17 cellular contexts compared by ENCODE assay signal in genomic region chr4:109436504-109436903, GRCh38. TPM values are rescaled to one million over a fixed set of nuclear protein-coding genes. Genes with fewer than 3 reads are reported as not detected.
A peak's percentile ranks its signal among the peaks of the same experiment; 100 is the strongest.
DNase-seq lines count a peak whose midpoint lies in the region; ATAC-seq, FAIRE-seq and TF ChIP-seq lines count a peak whose summit lies in the region.
"Had no signal": no experiment of that assay in that cellular context is flagged by ENCODE, and none has a peak within 500 bp of the region (broad histone marks: within the 10 kb centered on the region; RNA-seq: fewer than 3 reads in every experiment).

No MANE protein-coding gene starts in this region.

- no peaks in the 10 kb centered on the region for H3K9me3 Mint-ChIP-seq in CD4-positive, CD25-positive, alpha-beta regulatory T cell
- H3K9me3 Mint-ChIP-seq in astrocyte (ENCODE audit: unreplicated experiment) (no peaks in the 10 kb centered on the region), natural killer cell (no peaks in the 10 kb centered on the region)

- H3K27me3 Mint-ChIP-seq in CD4-positive, CD25-positive, alpha-beta regulatory T cell, result no peaks in the 10 kb centered on the region
- H3K27me3 Mint-ChIP-seq in astrocyte (ENCODE audit: low read depth, unreplicated experiment), result no peaks in the 10 kb centered on the region
- H3K27me3 Mint-ChIP-seq in natural killer cell (ENCODE audit: low read depth in 2 of 2), result no peaks in the 10 kb centered on the region

- peaks cover 46% of the 10 kb centered on the region for H3F3A ChIP-seq in GM23248 (ENCODE audit: insufficient read depth)

- H3K4me1 Mint-ChIP-seq in CD4-positive, CD25-positive, alpha-beta regulatory T cell, result peaks cover 46 to 81% (median 60%) of the 10 kb centered on the region in 4 donors
- H3K4me1 Mint-ChIP-seq in astrocyte (ENCODE audit: low read depth, unreplicated experiment), result peaks cover 39% of the 10 kb centered on the region
- H3K4me1 Mint-ChIP-seq in natural killer cell, result peaks cover 63 to 75% of the 10 kb centered on the region in 2 donors

- H3K27me3 ChIP-seq in CD4-positive, CD25-positive, alpha-beta regulatory T cell (ENCODE audit: control insufficient read depth, insufficient read depth, low read length), result no peaks in the 10 kb centered on the region
- H3K27me3 ChIP-seq in GM23248 (replicated peaks; ENCODE audit: insufficient read depth) (no peaks in the 10 kb centered on the region), astrocyte (ENCODE audit: insufficient read depth, low read length) (no peaks in the 10 kb centered on the region)

- H3K4me3 Mint-ChIP-seq in CD4-positive, CD25-positive, alpha-beta regulatory T cell, result peak overlapping the region in 3 of 4 donors; percentile 42 to 89 (median 86)
- H3K4me3 Mint-ChIP-seq in astrocyte (ENCODE audit: unreplicated experiment), result no peak overlapping the region
- no peak overlapping the region for H3K4me3 Mint-ChIP-seq in natural killer cell

- H3K9ac ChIP-seq in GM23248, result no peak overlapping the region
- no peak overlapping the region for H3K9ac ChIP-seq in astrocyte (ENCODE audit: low read length)

- no peaks in the 10 kb centered on the region for H3K36me3 Mint-ChIP-seq in CD4-positive, CD25-positive, alpha-beta regulatory T cell
- H3K36me3 Mint-ChIP-seq in astrocyte (ENCODE audit: low read depth, unreplicated experiment), result peaks cover 4% of the 10 kb centered on the region
- H3K36me3 Mint-ChIP-seq in natural killer cell, result no peaks in the 10 kb centered on the region

- in situ Hi-C loops in GM23248 (cut with MboI), result loop anchor here (10.0 kb wide), 1 partner anchor 538 kb away; no protein-coding TSS in a partner anchor

- no peak for ATAC-seq in CD4-positive, CD25-positive, alpha-beta regulatory T cell (ENCODE audit: low read depth in 2 of 2)
- ATAC-seq in natural killer cell (no peak), HG03460 (IDR thresholded peaks at IDR 0.05; ENCODE audit: unreplicated experiment) (no peak)
- ATAC-seq: activated CD4-positive, CD25-positive, alpha-beta regulatory T cell treated with anti-CD3 and anti-CD28 coated beads, Interleukin-2, amount 50 U/mL, for 24 hours; left ventricle myocardium superior had no signal

- peak overlapping the region in 2 of 3 donors; percentile 57 to 94 for H3K27ac Mint-ChIP-seq in CD4-positive, CD25-positive, alpha-beta regulatory T cell
- H3K27ac Mint-ChIP-seq in astrocyte (ENCODE audit: unreplicated experiment) (no peak overlapping the region), natural killer cell (peak overlapping the region; percentile 81 to 87)

- H3K9me3 ChIP-seq in CD4-positive, CD25-positive, alpha-beta regulatory T cell (ENCODE audit: control insufficient read depth in 2 of 2, low read length in 2 of 2), result no peaks in the 10 kb centered on the region
- H3K9me3 ChIP-seq in GM23248 (ENCODE audit: low read depth) (no peaks in the 10 kb centered on the region), astrocyte (ENCODE audit: insufficient read depth, low read depth, low read length) (no peaks in the 10 kb centered on the region)

- no peak for DNase-seq in CD4-positive, CD25-positive, alpha-beta regulatory T cell
- no peak for DNase-seq in GM23248
- no peak for DNase-seq in astrocyte (ENCODE audit: low read depth)
- no peak for DNase-seq in natural killer cell
- DNase-seq in stimulated activated CD4-positive, alpha-beta T cell treated with anti-CD3 and anti-CD28 coated beads, Interleukin-2, amount 100 ng/mL, for 48 hours, result no peak
- DNase-seq in activated gamma-delta T cell treated with Interleukin-2 at 50 U/mL for 16 hours, result no peak
- DNase-seq in NCI-H774 (lab: John Stamatoyannopoulos, UW), result no peak
- DNase-seq: AML-193, aorta, dermis blood vessel endothelial cell, hypothalamus, KBM-7, left ventricle myocardium superior, NCI-H1417 treated with DMSO at 0.1 percent for 48 hours, NCI-H510A had no signal

- H2AFZ ChIP-seq in GM23248, result no peak overlapping the region
- no peak overlapping the region for H2AFZ ChIP-seq in astrocyte (ENCODE audit: low read depth, low read length)

- intact Hi-C loops in natural killer cell (cut with micrococcal nuclease), result loop anchor here (10.0 kb wide), 2 partner anchors 758 to 1078 kb away; partner anchors contain the start of gene ELOVL6

- H3K4me2 ChIP-seq in GM23248 (ENCODE audit: unreplicated experiment), result peak overlapping the region; percentile 8
- peak overlapping the region; percentile 92 for H3K4me2 ChIP-seq in astrocyte (ENCODE audit: low read length)

- H3K27ac ChIP-seq in CD4-positive, CD25-positive, alpha-beta regulatory T cell (ENCODE audit: insufficient read depth, low read length, poor library complexity, severe bottlenecking), result peak overlapping the region; percentile 29
- H3K27ac ChIP-seq in GM23248 (no peak overlapping the region), astrocyte (ENCODE audit: low read depth, low read length) (no peak overlapping the region)

- peak overlapping the region; percentile 90 for H3K4me3 ChIP-seq in CD4-positive, CD25-positive, alpha-beta regulatory T cell (ENCODE audit: low read depth, low read length)
- no peak overlapping the region for H3K4me3 ChIP-seq in GM23248
- no peak overlapping the region for H3K4me3 ChIP-seq in astrocyte (ENCODE audit: insufficient read depth, low read depth, low read length)

- no peaks in the 10 kb centered on the region for H3K9me2 ChIP-seq in GM23248 (ENCODE audit: insufficient read depth)

- H3K79me2 ChIP-seq in GM23248 (ENCODE audit: insufficient read depth) (peaks cover 89% of the 10 kb centered on the region), astrocyte (ENCODE audit: insufficient read depth, low read length) (peaks cover 98% of the 10 kb centered on the region)

- TF ChIP-seq CTCF in astrocyte (IDR thresholded peaks at IDR 0.05; ENCODE audit: insufficient read depth, low read depth, low read length) (no peak), natural killer cell (IDR thresholded peaks at IDR 0.05) (no peak)

- 86 to 91% methylated on average over 3 of the region's 3 CpGs for WGBS in GM23248 (ENCODE audit: low coverage in 1 of 2, low lambda C conversion rate in 2 of 2, missing lambda C conversion rate in 2 of 2), 2 experiments

- no peak for FAIRE-seq in astrocyte (lab: Jason Lieb, UNC)

- H3K4me1 ChIP-seq in CD4-positive, CD25-positive, alpha-beta regulatory T cell (ENCODE audit: control insufficient read depth, insufficient read depth, low read length, poor library complexity, severe bottlenecking), result peaks cover 60% of the 10 kb centered on the region
- H3K4me1 ChIP-seq in GM23248 (ENCODE audit: insufficient read depth) (peaks cover 39% of the 10 kb centered on the region), astrocyte (ENCODE audit: insufficient read depth, low read length) (peaks cover 8% of the 10 kb centered on the region)

- peaks cover 42% of the 10 kb centered on the region; the same call in 1 of the 2 replicates for H4K20me1 ChIP-seq in GM23248 (ENCODE audit: insufficient read depth)
- H4K20me1 ChIP-seq in astrocyte (ENCODE audit: insufficient read depth, low read length), result peaks cover 72% of the 10 kb centered on the region

- H3K36me3 ChIP-seq in CD4-positive, CD25-positive, alpha-beta regulatory T cell (ENCODE audit: control insufficient read depth, insufficient read depth, low read length), result no peaks in the 10 kb centered on the region
- H3K36me3 ChIP-seq in GM23248 (ENCODE audit: low read depth) (no peaks in the 10 kb centered on the region), astrocyte (ENCODE audit: insufficient read depth, low read length) (no peaks in the 10 kb centered on the region)

RNA-seq across cellular contexts. Expression of gene SEC24B, which starts 2.9 kb away (rescaled TPM):
- 42.7 TPM for total RNA-seq in CD4-positive, CD25-positive, alpha-beta regulatory T cell
- 10 to 100 TPM; 11.3 to 18.5 (median 16.5) TPM for polyA plus RNA-seq in CD4-positive, CD25-positive, alpha-beta regulatory T cell
- 25.0 and 26.6 TPM in 2 replicates for total RNA-seq in GM23248 (2014; rRNA removed; shearing (Covaris generic))
- polyA plus RNA-seq in GM23248 (2016; fragmentation: Nextera tagmentation; extraction: Ambion mirVana), result 20.3 and 20.6 TPM in 2 replicates
- 41.5 and 41.9 TPM in 2 replicates for total RNA-seq in astrocyte
- total RNA-seq in natural killer cell, result 10 to 100 TPM; 38.6 to 43.9 (median 40.7) TPM

Comparison
In these comparisons a context has a peak if more than half of its experiments do, and no peak if none do; other contexts are left out.
1. H3K4me3 Mint-ChIP-seq: peak in CD4-positive, CD25-positive, alpha-beta regulatory T cell (3 of 4); none in astrocyte (single experiment) and natural killer cell (single experiment).